ENCODE assay signal across 8 cellular contexts in genomic region chr4:107825072-107825789, GRCh38. TPM values are rescaled to one million over a fixed set of nuclear protein-coding genes. Genes with fewer than 3 reads are reported as not detected.
DNase-seq lines count a peak whose midpoint lies in the region; ATAC-seq and TF ChIP-seq lines count a peak whose summit lies in the region.

No MANE protein-coding gene starts in this region.

- intact Hi-C loops in colonic mucosa (cut with DNase I): loop anchor here (10.0 kb wide), 1 partner anchor 90 kb away; no protein-coding TSS in a partner anchor

- peak overlapping the region; percentile 96 for H3K27ac ChIP-seq in colonic mucosa

- ATAC-seq in GM18870 (IDR thresholded peaks at IDR 0.05; ENCODE audit: unreplicated experiment): peak; percentile 21
- peak; percentile 35 for ATAC-seq in HG03108 (IDR thresholded peaks at IDR 0.05; ENCODE audit: unreplicated experiment)
- ATAC-seq in left lobe of liver: peak; percentile 56
- ATAC-seq in stimulated activated naive CD8-positive, alpha-beta T cell treated with anti-CD3 and anti-CD28 coated beads, Interleukin-15, Interleukin-2, amounts not matched to agents 100 U/mL and 50 U/mL, for 24 hours: peak; percentile 24

- H3K4me3 ChIP-seq in AG09309 (ENCODE audit: control insufficient read depth, low read depth, low read length) (peak overlapping the region; percentile 95), colonic mucosa (peak overlapping the region; percentile 73)

- DNase-seq in AG09309 (ENCODE audit: low read depth): no peak
- peak; percentile 52 for DNase-seq in RPMI7951 (ENCODE audit: low read depth)
- DNase-seq in colonic mucosa: peak; percentile 61
- DNase-seq in left lobe of liver (ENCODE audit: low spot score): peak; percentile 66
- no peak for DNase-seq in stimulated activated naive CD8-positive, alpha-beta T cell treated with anti-CD3 and anti-CD28 coated beads, Interleukin-15, Interleukin-2, amounts not matched to agents 100 U/mL and 50 U/mL, for 24 hours
- DNase-seq in SHP77 treated with DMSO at 0.1 percent for 48 hours (lab: John Stamatoyannopoulos, UW): no peak

- H3K9ac ChIP-seq in colonic mucosa (ENCODE audit: low read depth in 2 of 2, low read length in 2 of 2): peak overlapping the region; percentile 61 to 92

- H3K4me1 ChIP-seq in colonic mucosa: no peaks in the 10 kb centered on the region

- no peaks in the 10 kb centered on the region for H3K27me3 ChIP-seq in colonic mucosa

- TF ChIP-seq CTCF in AG09309 (IDR thresholded peaks at IDR 0.05; ENCODE audit: control insufficient read depth, insufficient read depth, low read depth, low read length, missing control alignments) (no peak), colonic mucosa (IDR thresholded peaks at IDR 0.05) (no peak)

- no peaks in the 10 kb centered on the region for H3K9me3 ChIP-seq in colonic mucosa

- no peaks in the 10 kb centered on the region for H3K36me3 ChIP-seq in colonic mucosa

RNA-seq across cellular contexts. Expression of gene SGMS2, which starts 0.5 kb away (rescaled TPM):
- total RNA-seq in RPMI7951 (2014; rRNA removed; shearing (Covaris generic)): 14.0 and 15.3 TPM in 2 replicates
- total RNA-seq in colonic mucosa (10 to 100 TPM; 34.9 to 49.1 TPM), left lobe of liver (15.6 TPM)

Comparison
In these comparisons a context has a peak if more than half of its experiments do, and no peak if none do; other contexts are left out.
1. DNase-seq: peak in RPMI7951 (single experiment), colonic mucosa (single experiment) and left lobe of liver (single experiment); none in AG09309 (single experiment), stimulated activated naive CD8-positive, alpha-beta T cell treated with anti-CD3 and anti-CD28 coated beads, Interleukin-15, Interleukin-2, amounts not matched to agents 100 U/mL and 50 U/mL, for 24 hours (single experiment) and SHP77 treated with DMSO at 0.1 percent for 48 hours (single experiment).
2. Peak in every context shown above with its lines, with median percentiles within 50 percentile points of each other: ATAC-seq.